8 cellular contexts compared by ENCODE assay signal in genomic region chr17:50055055-50055425, GRCh38. TPM values are rescaled to one million over a fixed set of nuclear protein-coding genes. Genes with fewer than 3 reads are reported as not detected.
A peak's percentile ranks its signal among the peaks of the same experiment; 100 is the strongest.
DNase-seq lines count a peak whose midpoint lies in the region; ATAC-seq and TF ChIP-seq lines count a peak whose summit lies in the region.

No MANE protein-coding gene starts in this region.

- no peaks in the 10 kb centered on the region for H3K79me2 ChIP-seq in Karpas-422 (ENCODE audit: low read length)

- no peak for ATAC-seq in stimulated activated memory B cell treated with anti-CD40 and anti-IgM and Interleukin-4, amounts not matched to agents 10 μg/mL and 1 μg/mL and 100 μg/mL, for 72 hours

- H4K20me1 ChIP-seq in Karpas-422 (ENCODE audit: insufficient read depth, low read depth, low read length) = 0 out of 2 replicates have a peak, but pooled peaks cover 2% of the 10 kb centered on the region

- peaks cover 54% of the 10 kb centered on the region for H3K4me1 ChIP-seq in Karpas-422 (ENCODE audit: low read length)

- peak overlapping the region; percentile 98 for H3K4me3 Mint-ChIP-seq in stimulated activated memory B cell treated with anti-CD40 and anti-IgM and Interleukin-4, amounts not matched to agents 10 μg/mL and 1 μg/mL and 100 μg/mL, for 72 hours

- peaks cover 3% of the 10 kb centered on the region for H3K36me3 ChIP-seq in brain microvascular endothelial cell (replicated peaks)
- H3K36me3 ChIP-seq in Karpas-422 (ENCODE audit: insufficient read depth, low read length) = no peaks in the 10 kb centered on the region

- H3K27me3 Mint-ChIP-seq in stimulated activated memory B cell treated with anti-CD40 and anti-IgM and Interleukin-4, amounts not matched to agents 10 μg/mL and 1 μg/mL and 100 μg/mL, for 72 hours = peaks cover 17% of the 10 kb centered on the region

- no peak overlapping the region for H3K4me2 ChIP-seq in Karpas-422 (ENCODE audit: low read depth, low read length, poor library complexity, severe bottlenecking)

- in situ Hi-C loops in brain microvascular endothelial cell (cut with HindIII; ENCODE audit: low pct_ligation_motif_present, low sequenced_read_pairs) = no loop called here

- no peaks in the 10 kb centered on the region for H3K36me3 Mint-ChIP-seq in stimulated activated memory B cell treated with anti-CD40 and anti-IgM and Interleukin-4, amounts not matched to agents 10 μg/mL and 1 μg/mL and 100 μg/mL, for 72 hours

- H3K9me2 ChIP-seq in Karpas-422 (replicated peaks; ENCODE audit: insufficient read depth, low read length) = no peaks in the 10 kb centered on the region

- TF ChIP-seq CTCF in brain microvascular endothelial cell (IDR thresholded peaks at IDR 0.05; ENCODE audit: low read depth, low read length, missing control alignments) = no peak

- peak overlapping the region; percentile 81 for H3K27ac Mint-ChIP-seq in stimulated activated memory B cell treated with anti-CD40 and anti-IgM and Interleukin-4, amounts not matched to agents 10 μg/mL and 1 μg/mL and 100 μg/mL, for 72 hours

- no peak overlapping the region for H3K9ac ChIP-seq in Karpas-422 (ENCODE audit: low read length)

- peak; percentile 34 to 75 for DNase-seq in NCI-H2081 (lab: John Stamatoyannopoulos, UW)
- DNase-seq in NCI-H2081 treated with DMSO at 0.1 percent for 48 hours (lab: John Stamatoyannopoulos, UW) = no peak
- peak; percentile 77 for DNase-seq in NCI-H748 treated with DMSO at 0.1 percent for 48 hours (lab: John Stamatoyannopoulos, UW)
- no peak for DNase-seq in brain microvascular endothelial cell
- DNase-seq in islet precursor cell = peak; percentile 96
- DNase-seq in mesenteric fat pad (ENCODE audit: low spot score) = no peak
- no peak for DNase-seq in Karpas-422

- H3K9me3 ChIP-seq in Karpas-422 (ENCODE audit: low read length) = no peaks in the 10 kb centered on the region

- no peaks in the 10 kb centered on the region for H3K9me3 Mint-ChIP-seq in stimulated activated memory B cell treated with anti-CD40 and anti-IgM and Interleukin-4, amounts not matched to agents 10 μg/mL and 1 μg/mL and 100 μg/mL, for 72 hours

- H3K4me3 ChIP-seq in brain microvascular endothelial cell (ENCODE audit: low read depth, low read length) (peak overlapping the region; percentile 86), Karpas-422 (ENCODE audit: low read length) (no peak overlapping the region)

- H2AFZ ChIP-seq in Karpas-422 (ENCODE audit: low read length) = no peak overlapping the region

- H3K27me3 ChIP-seq in brain microvascular endothelial cell (replicated peaks) = no peaks in the 10 kb centered on the region
- H3K27me3 ChIP-seq in Karpas-422 (ENCODE audit: low read length) = no peaks in the 10 kb centered on the region

- peaks cover 48% of the 10 kb centered on the region for H3K4me1 Mint-ChIP-seq in stimulated activated memory B cell treated with anti-CD40 and anti-IgM and Interleukin-4, amounts not matched to agents 10 μg/mL and 1 μg/mL and 100 μg/mL, for 72 hours

- H3K27ac ChIP-seq in brain microvascular endothelial cell = peak overlapping the region; percentile 63
- no peak overlapping the region for H3K27ac ChIP-seq in Karpas-422 (ENCODE audit: low read length)

RNA-seq across cellular contexts. Expression of gene ITGA3, which starts 0.9 kb away (rescaled TPM):
- 14.4 TPM for total RNA-seq in mesenteric fat pad
- 1.0 and 1.6 TPM in 2 replicates for total RNA-seq in Karpas-422 (2014; rRNA removed; shearing (Covaris generic); ENCODE audit: low replicate concordance)

RNA-seq across cellular contexts. Expression of gene PDK2, which starts 40.1 kb away (rescaled TPM):
- 41.9 TPM for total RNA-seq in mesenteric fat pad
- total RNA-seq in Karpas-422 (2014; rRNA removed; shearing (Covaris generic); ENCODE audit: low replicate concordance) = not detected in 2 replicates

Comparison
In these comparisons a context has a peak if more than half of its experiments do, and no peak if none do; other contexts are left out.
1. DNase-seq: peak in NCI-H2081 (2 of 2), NCI-H748 treated with DMSO at 0.1 percent for 48 hours (single experiment) and islet precursor cell (single experiment); none in NCI-H2081 treated with DMSO at 0.1 percent for 48 hours (single experiment), brain microvascular endothelial cell (single experiment), mesenteric fat pad (single experiment) and Karpas-422 (single experiment).
2. RNA of gene PDK2, which starts 40.1 kb away (total RNA-seq): 41.9 TPM in mesenteric fat pad (single experiment); not detected in Karpas-422; every median in the first group is over 10 times any median in the second.